In genomic region chr3:128949158-128949557, GRCh38 we compare ENCODE assay signal across 2 cellular contexts.
TF ChIP-seq lines count a peak whose summit lies in the region.

No MANE protein-coding gene starts in this region.

TF ChIP-seq in SK-N-SH, 30 proteins besides CTCF, POLR2A, EP300 and RAD21 (continued from another document):
- TF ChIP-seq REST (IDR thresholded peaks at IDR 0.05; ENCODE audit: low read depth, low read length) (no peak), MXI1 (IDR thresholded peaks at IDR 0.05; ENCODE audit: low read depth, low read length) (no peak), ELF1 (IDR thresholded peaks at IDR 0.05) (no peak), SIN3A (IDR thresholded peaks at IDR 0.05; ENCODE audit: borderline replicate concordance, low read depth, low read length) (no peak), POLR2AphosphoS5 (IDR thresholded peaks at IDR 0.05; ENCODE audit: low read depth, low read length) (no peak), GABPA (IDR thresholded peaks at IDR 0.05; ENCODE audit: low read depth) (no peak), YY1 (IDR thresholded peaks at IDR 0.05; ENCODE audit: low read depth) (no peak)
TF ChIP-seq in SK-N-SH: peak in this region for 0.

TF ChIP-seq in K562, 482 proteins besides CTCF, POLR2A, EP300 and RAD21 (continued from another document):
- TF ChIP-seq ZNF146 (CRISPR knock-in tag; IDR thresholded peaks at IDR 0.05; ENCODE audit: unreplicated experiment) (peak; percentile 64), FIP1L1 (IDR thresholded peaks at IDR 0.05; ENCODE audit: low read depth, low read length, poor library complexity, severe bottlenecking) (no peak), ZNF316 (IDR thresholded peaks at IDR 0.05) (peak; percentile 16; the same call in 1 of the 2 replicates), C11orf30 (IDR thresholded peaks at IDR 0.05; ENCODE audit: low read depth) (peak; percentile 19; the same call in 1 of the 2 replicates)
